Comparison of ENCODE assay signal across 1 cellular context in the genomic region with DNA sequence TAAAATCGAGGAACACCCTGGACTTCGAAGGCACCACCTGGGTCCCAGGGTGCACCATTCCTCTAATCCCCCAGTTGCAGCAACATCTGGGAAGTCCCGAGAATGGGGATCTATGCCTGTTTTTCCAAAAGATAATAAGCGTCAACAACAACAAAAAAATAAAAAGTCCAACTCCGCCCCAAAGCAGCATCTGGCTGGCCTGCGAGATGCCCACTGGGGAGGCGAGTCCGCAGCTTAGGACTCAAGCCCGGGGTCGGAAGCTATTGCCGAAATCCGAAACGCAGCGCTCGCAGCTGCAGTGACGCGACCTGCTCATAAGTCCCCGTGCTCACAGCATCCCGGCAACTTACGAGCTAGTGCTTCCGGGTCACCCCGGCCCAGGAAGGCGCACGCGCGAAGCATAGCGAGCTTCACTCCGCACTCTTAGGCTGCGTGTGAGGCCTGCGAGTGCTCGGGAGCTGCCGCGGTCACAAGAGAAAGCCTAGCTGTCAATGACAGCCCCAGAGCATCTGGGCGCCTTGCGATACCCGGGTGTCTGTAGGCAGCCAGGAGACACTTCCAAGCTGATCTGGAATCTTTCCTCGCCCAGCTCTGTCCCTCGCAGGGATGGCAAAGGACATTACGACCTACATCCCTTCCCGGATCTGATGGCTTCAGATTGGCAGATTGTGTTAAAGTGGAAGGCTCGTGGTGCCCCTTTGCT.
TF ChIP-seq lines count a peak whose summit lies in the region.

No MANE protein-coding gene starts in this region.

TF ChIP-seq in GM12878, 131 proteins besides CTCF, POLR2A, EP300 and RAD21 (continued from another document and continues in another):
- TF ChIP-seq ETV6 (conservative IDR thresholded peaks at IDR 0.05 in 1 of 2, IDR thresholded peaks at IDR 0.05 in 1 of 2; ENCODE audit: borderline replicate concordance in 1 of 2, low read depth in 1 of 2) (no peak), JUNB (IDR thresholded peaks at IDR 0.05) (no peak), KDM1A (IDR thresholded peaks at IDR 0.05; ENCODE audit: borderline replicate concordance) (no peak), IKZF1 (conservative IDR thresholded peaks at IDR 0.05) (peak; percentile 74), WRNIP1 (IDR thresholded peaks at IDR 0.05; ENCODE audit: borderline replicate concordance, low read depth, low read length) (no peak), MTA3 (IDR thresholded peaks at IDR 0.05; ENCODE audit: borderline replicate concordance, low read length) (0 out of 2 replicates have a peak, but pooled peaks have one; percentile 63), TARDBP (IDR thresholded peaks at IDR 0.05; ENCODE audit: borderline replicate concordance) (no peak), MXI1 (IDR thresholded peaks at IDR 0.05; ENCODE audit: low read depth, low read length) (peak; percentile 90), NR2C1 (IDR thresholded peaks at IDR 0.05) (peak; percentile 97), BMI1 (IDR thresholded peaks at IDR 0.05; ENCODE audit: borderline replicate concordance) (no peak), IRF3 (IDR thresholded peaks at IDR 0.05) (no peak), ASH2L (IDR thresholded peaks at IDR 0.05; ENCODE audit: borderline replicate concordance, low read depth) (no peak), IRF4 (IDR thresholded peaks at IDR 0.05; ENCODE audit: low read depth, low read length) (0 out of 2 replicates have a peak, but pooled peaks have one; percentile 21), CUX1 (IDR thresholded peaks at IDR 0.05; ENCODE audit: insufficient replicate concordance, low read depth, low read length) (no peak), NRF1 (conservative IDR thresholded peaks at IDR 0.05; ENCODE audit: low read depth, low read length) (peak; percentile 41), MYB (IDR thresholded peaks at IDR 0.05; ENCODE audit: borderline replicate concordance, low read depth, low read length) (no peak), HDGF (IDR thresholded peaks at IDR 0.05) (peak; percentile 71; the same call in 1 of the 2 replicates), TAF1 (IDR thresholded peaks at IDR 0.05; ENCODE audit: borderline replicate concordance, low read depth, low read length) (peak; percentile 96), GATAD2B (conservative IDR thresholded peaks at IDR 0.05; ENCODE audit: low read depth) (peak; percentile 64; the same call in 1 of the 2 replicates), FOXK2 (IDR thresholded peaks at IDR 0.05) (peak; percentile 35; the same call in 1 of the 2 replicates), RAD51 (IDR thresholded peaks at IDR 0.05) (no peak; the same call in 1 of the 2 replicates), ZBTB33 (IDR thresholded peaks at IDR 0.05) (no peak), SP1 (IDR thresholded peaks at IDR 0.05; ENCODE audit: low read depth, low read length) (no peak), IKZF2 (IDR thresholded peaks at IDR 0.05) (peak; percentile 34 to 40; a peak in 1 of 4 replicates), TCF12 (IDR thresholded peaks at IDR 0.05; ENCODE audit: low read depth, low read length) (peak; percentile 85), POLR2AphosphoS5 (IDR thresholded peaks at IDR 0.05; ENCODE audit: low read length) (peak; percentile 99), BACH1 (IDR thresholded peaks at IDR 0.05; ENCODE audit: borderline replicate concordance) (peak; percentile 73; the same call in 1 of the 2 replicates), SREBF2 (IDR thresholded peaks at IDR 0.05; ENCODE audit: low read length) (no peak), ZNF274 (IDR thresholded peaks at IDR 0.05; ENCODE audit: insufficient read depth, insufficient read length) (no peak), SUZ12 (IDR thresholded peaks at IDR 0.05; ENCODE audit: unreplicated experiment) (no peak), CBX5 (IDR thresholded peaks at IDR 0.05; ENCODE audit: low read depth) (peak; percentile 58; the same call in 1 of the 2 replicates), PRDM15 (CRISPR knock-in tag; IDR thresholded peaks at IDR 0.05) (no peak), HCFC1 (IDR thresholded peaks at IDR 0.05; ENCODE audit: low read length) (peak; percentile 62), RELB (IDR thresholded peaks at IDR 0.05; ENCODE audit: low read depth) (peak; percentile 77; the same call in 1 of the 2 replicates)
- TF ChIP-seq, protein P1, sequence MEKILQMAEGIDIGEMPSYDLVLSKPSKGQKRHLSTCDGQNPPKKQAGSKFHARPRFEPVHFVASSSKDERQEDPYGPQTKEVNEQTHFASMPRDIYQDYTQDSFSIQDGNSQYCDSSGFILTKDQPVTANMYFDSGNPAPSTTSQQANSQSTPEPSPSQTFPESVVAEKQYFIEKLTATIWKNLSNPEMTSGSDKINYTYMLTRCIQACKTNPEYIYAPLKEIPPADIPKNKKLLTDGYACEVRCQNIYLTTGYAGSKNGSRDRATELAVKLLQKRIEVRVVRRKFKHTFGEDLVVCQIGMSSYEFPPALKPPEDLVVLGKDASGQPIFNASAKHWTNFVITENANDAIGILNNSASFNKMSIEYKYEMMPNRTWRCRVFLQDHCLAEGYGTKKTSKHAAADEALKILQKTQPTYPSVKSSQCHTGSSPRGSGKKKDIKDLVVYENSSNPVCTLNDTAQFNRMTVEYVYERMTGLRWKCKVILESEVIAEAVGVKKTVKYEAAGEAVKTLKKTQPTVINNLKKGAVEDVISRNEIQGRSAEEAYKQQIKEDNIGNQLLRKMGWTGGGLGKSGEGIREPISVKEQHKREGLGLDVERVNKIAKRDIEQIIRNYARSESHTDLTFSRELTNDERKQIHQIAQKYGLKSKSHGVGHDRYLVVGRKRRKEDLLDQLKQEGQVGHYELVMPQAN (conservative IDR thresholded peaks at IDR 0.05): peak; percentile 85
- TF ChIP-seq, protein P2, sequence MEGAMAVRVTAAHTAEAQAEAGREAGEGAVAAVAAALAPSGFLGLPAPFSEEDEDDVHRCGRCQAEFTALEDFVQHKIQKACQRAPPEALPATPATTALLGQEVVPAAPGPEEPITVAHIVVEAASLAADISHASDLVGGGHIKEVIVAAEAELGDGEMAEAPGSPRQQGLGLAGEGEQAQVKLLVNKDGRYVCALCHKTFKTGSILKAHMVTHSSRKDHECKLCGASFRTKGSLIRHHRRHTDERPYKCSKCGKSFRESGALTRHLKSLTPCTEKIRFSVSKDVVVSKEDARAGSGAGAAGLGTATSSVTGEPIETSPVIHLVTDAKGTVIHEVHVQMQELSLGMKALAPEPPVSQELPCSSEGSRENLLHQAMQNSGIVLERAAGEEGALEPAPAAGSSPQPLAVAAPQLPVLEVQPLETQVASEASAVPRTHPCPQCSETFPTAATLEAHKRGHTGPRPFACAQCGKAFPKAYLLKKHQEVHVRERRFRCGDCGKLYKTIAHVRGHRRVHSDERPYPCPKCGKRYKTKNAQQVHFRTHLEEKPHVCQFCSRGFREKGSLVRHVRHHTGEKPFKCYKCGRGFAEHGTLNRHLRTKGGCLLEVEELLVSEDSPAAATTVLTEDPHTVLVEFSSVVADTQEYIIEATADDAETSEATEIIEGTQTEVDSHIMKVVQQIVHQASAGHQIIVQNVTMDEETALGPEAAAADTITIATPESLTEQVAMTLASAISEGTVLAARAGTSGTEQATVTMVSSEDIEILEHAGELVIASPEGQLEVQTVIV (IDR thresholded peaks at IDR 0.05; ENCODE audit: borderline replicate concordance, partially characterized antibody): peak; percentile 53
- TF ChIP-seq, protein P3, sequence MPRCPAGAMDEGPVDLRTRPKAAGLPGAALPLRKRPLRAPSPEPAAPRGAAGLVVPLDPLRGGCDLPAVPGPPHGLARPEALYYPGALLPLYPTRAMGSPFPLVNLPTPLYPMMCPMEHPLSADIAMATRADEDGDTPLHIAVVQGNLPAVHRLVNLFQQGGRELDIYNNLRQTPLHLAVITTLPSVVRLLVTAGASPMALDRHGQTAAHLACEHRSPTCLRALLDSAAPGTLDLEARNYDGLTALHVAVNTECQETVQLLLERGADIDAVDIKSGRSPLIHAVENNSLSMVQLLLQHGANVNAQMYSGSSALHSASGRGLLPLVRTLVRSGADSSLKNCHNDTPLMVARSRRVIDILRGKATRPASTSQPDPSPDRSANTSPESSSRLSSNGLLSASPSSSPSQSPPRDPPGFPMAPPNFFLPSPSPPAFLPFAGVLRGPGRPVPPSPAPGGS (IDR thresholded peaks at IDR 0.05; ENCODE audit: borderline replicate concordance, insufficient read depth, low read depth, low read length, poor library complexity, severe bottlenecking): no peak
